ENCODE assay signal across 18 cellular contexts in genomic region chr15:56187665-56188064, GRCh38.
"Had no signal": no experiment of that assay in that cellular context is flagged by ENCODE, and none has a peak within 500 bp of the region (broad histone marks: within the 10 kb centered on the region; RNA-seq: fewer than 3 reads in every experiment).

No MANE protein-coding gene starts in this region.

- ATAC-seq: activated CD4-positive, CD25-positive, alpha-beta regulatory T cell treated with anti-CD3 and anti-CD28 coated beads, Interleukin-2, amount 50 U/mL, for 24 hours; sciatic nerve; SK-N-SH treated with all-trans-retinoic acid at 6 μM for 48 hours; stimulated activated effector memory CD8-positive, alpha-beta T cell treated with anti-CD3 and anti-CD28 coated beads, Interleukin-12 subunit alpha, Interleukin-12 subunit beta, amount 100 ng/mL, for 72 hours; T-cell had no signal

- H3K36me3 Mint-ChIP-seq: stimulated activated effector memory CD8-positive, alpha-beta T cell treated with anti-CD3 and anti-CD28 coated beads, Interleukin-12 subunit alpha, Interleukin-12 subunit beta, amount 100 ng/mL, for 72 hours had no signal

- DNase-seq: activated CD4-positive, alpha-beta T cell treated with anti-CD3 and anti-CD28 coated beads, Interleukin-2, amount 10 ng/mL, durations not matched to agents 7 days and 5 days; activated CD8-positive, alpha-beta memory T cell treated with anti-CD3 and anti-CD28 coated beads for 24 hours; activated CD8-positive, alpha-beta memory T cell treated with anti-CD3 and anti-CD28 coated beads, Interleukin-2, amount 50 U/mL, for 48 hours; activated naive CD4-positive, alpha-beta T cell; effector memory CD4-positive, alpha-beta T cell; stimulated activated CD4-positive, alpha-beta T cell treated with anti-CD3 and anti-CD28 coated beads, Interleukin-4, amount 100 ng/mL, for 24 hours; T-cell; T-helper 9 cell; testis; upper lobe of left lung had no signal

- H3K9ac ChIP-seq: parathyroid adenoma had no signal

- H3K9me3 Mint-ChIP-seq: stimulated activated effector memory CD8-positive, alpha-beta T cell treated with anti-CD3 and anti-CD28 coated beads, Interleukin-12 subunit alpha, Interleukin-12 subunit beta, amount 100 ng/mL, for 72 hours; T-cell had no signal

- H3K27me3 ChIP-seq: ascending aorta, neutrophil, testis, upper lobe of left lung had no signal

- H3K27ac ChIP-seq: ascending aorta, coronary artery, neutrophil, parathyroid adenoma, testis, upper lobe of left lung had no signal

- H3K36me3 ChIP-seq: ascending aorta, neutrophil, upper lobe of left lung had no signal

- H3K27me3 Mint-ChIP-seq: activated CD4-positive, alpha-beta T cell treated with anti-CD3 and anti-CD28 coated beads, Interleukin-2, amount 10 ng/mL, durations not matched to agents 7 days and 5 days; T-cell had no signal

- H3K4me3 Mint-ChIP-seq: activated CD4-positive, alpha-beta T cell treated with anti-CD3 and anti-CD28 coated beads, Interleukin-2, amount 10 ng/mL, durations not matched to agents 7 days and 5 days; stimulated activated effector memory CD8-positive, alpha-beta T cell treated with anti-CD3 and anti-CD28 coated beads, Interleukin-12 subunit alpha, Interleukin-12 subunit beta, amount 100 ng/mL, for 72 hours had no signal

- H3K4me3 ChIP-seq: ascending aorta, coronary artery, testis, upper lobe of left lung had no signal

- H3K27ac Mint-ChIP-seq: activated CD4-positive, alpha-beta T cell treated with anti-CD3 and anti-CD28 coated beads, Interleukin-2, amount 10 ng/mL, durations not matched to agents 7 days and 5 days; stimulated activated effector memory CD8-positive, alpha-beta T cell treated with anti-CD3 and anti-CD28 coated beads, Interleukin-12 subunit alpha, Interleukin-12 subunit beta, amount 100 ng/mL, for 72 hours had no signal

- H2AFZ ChIP-seq: parathyroid adenoma had no signal

- H3K4me1 ChIP-seq: parathyroid adenoma, testis had no signal

- H3K9me3 ChIP-seq: ascending aorta, neutrophil, testis, upper lobe of left lung had no signal
